Comparison of ENCODE assay signal across 10 cellular contexts in genomic region chr7:149866817-149867447, GRCh38. TPM values are rescaled to one million over a fixed set of nuclear protein-coding genes. Genes with fewer than 3 reads are reported as not detected.
DNase-seq lines count a peak whose midpoint lies in the region; ATAC-seq and TF ChIP-seq lines count a peak whose summit lies in the region.
"Had no signal": no experiment of that assay in that cellular context is flagged by ENCODE, and none has a peak within 500 bp of the region (broad histone marks: within the 10 kb centered on the region; RNA-seq: fewer than 3 reads in every experiment).

No MANE protein-coding gene starts in this region.

- no peaks in the 10 kb centered on the region for H3K36me3 ChIP-seq in brain microvascular endothelial cell (replicated peaks)
- no peaks in the 10 kb centered on the region for H3K36me3 ChIP-seq in PC-9 (ENCODE audit: low read depth)

- BruUV-seq in PC-9 (replicated peaks; lab: Mats Ljungman, UMichigan): no TSS peak

- no peak for ATAC-seq in activated T-cell treated with anti-CD3 and anti-CD28 coated beads, Interleukin-2, amount 50 U/mL, for 72 hours (replicated peaks in 1 of 2)
- ATAC-seq in omental fat pad (ENCODE audit: low FRiP score): no peak

- H2AFZ ChIP-seq in PC-9: no peak overlapping the region

- H3K4me3 ChIP-seq in brain microvascular endothelial cell (ENCODE audit: low read depth, low read length) (no peak overlapping the region), PC-9 (no peak overlapping the region)

- H3K27ac ChIP-seq in RWPE1 (no peak overlapping the region), brain microvascular endothelial cell (no peak overlapping the region), PC-9 (no peak overlapping the region)

- POLR2A ChIA-PET in RWPE1 (lab: Yijun Ruan, JAX; ENCODE audit: low non-redundant PET) (no interaction called here), PC-9 (lab: Charles Lee; ENCODE audit: unreplicated experiment) (interaction anchor here (0.9 kb wide), 1 partner anchor 12 kb away, joined by 3 read pairs; no protein-coding TSS in a partner anchor)

- H3K4me1 Mint-ChIP-seq in activated T-cell treated with anti-CD3 and anti-CD28 coated beads, Interleukin-2, amount 50 U/mL, for 72 hours (ENCODE audit: low read depth): peaks cover 79% of the 10 kb centered on the region

- H4K20me1 ChIP-seq in PC-9 (ENCODE audit: insufficient read depth): no peaks in the 10 kb centered on the region

- in situ Hi-C loops in brain microvascular endothelial cell (cut with HindIII; ENCODE audit: low pct_ligation_motif_present, low sequenced_read_pairs): no loop called here

- peak overlapping the region; percentile 25 to 34 for H3K4me3 Mint-ChIP-seq in activated T-cell treated with anti-CD3 and anti-CD28 coated beads, Interleukin-2, amount 50 U/mL, for 72 hours
- H3K4me3 Mint-ChIP-seq: mesothelial cell of epicardium had no signal

- H3K9me2 ChIP-seq in PC-9 (ENCODE audit: insufficient read depth): no peaks in the 10 kb centered on the region

- peak overlapping the region; percentile 76 for H3K27ac Mint-ChIP-seq in activated T-cell treated with anti-CD3 and anti-CD28 coated beads, Interleukin-2, amount 50 U/mL, for 72 hours
- H3K27ac Mint-ChIP-seq: mesothelial cell of epicardium had no signal

- H3K27me3 ChIP-seq in brain microvascular endothelial cell (replicated peaks): no peaks in the 10 kb centered on the region
- H3K27me3 ChIP-seq in PC-9 (ENCODE audit: insufficient read depth, low read depth): no peaks in the 10 kb centered on the region

- no peaks in the 10 kb centered on the region for H3K27me3 Mint-ChIP-seq in activated T-cell treated with anti-CD3 and anti-CD28 coated beads, Interleukin-2, amount 50 U/mL, for 72 hours (ENCODE audit: low read depth)

- no peak for DNase-seq in activated T-cell treated with anti-CD3 and anti-CD28 coated beads, Interleukin-2, amount 50 U/mL, for 72 hours
- DNase-seq in activated T-cell treated with anti-CD3 and anti-CD28 coated beads, Interleukin-2, amount 50 U/mL, for 48 hours: no peak
- peak; percentile 4 for DNase-seq in RWPE1 (ENCODE audit: low spot score)
- peak; percentile 62 for DNase-seq in brain microvascular endothelial cell
- DNase-seq in omental fat pad (ENCODE audit: low spot score): peak; percentile 20
- DNase-seq in NCI-H524 treated with DMSO at 0.1 percent for 48 hours (lab: John Stamatoyannopoulos, UW): no peak
- no peak for DNase-seq in mucosa of gallbladder (ENCODE audit: low spot score)
- no peak for DNase-seq in PC-9
- DNase-seq: NCI-H82 had no signal

- intact Hi-C loops in PC-9 (cut with micrococcal nuclease; ENCODE audit: unreplicated experiment): no loop called here

- H3K36me3 Mint-ChIP-seq in activated T-cell treated with anti-CD3 and anti-CD28 coated beads, Interleukin-2, amount 50 U/mL, for 72 hours (ENCODE audit: insufficient read depth in 2 of 2): no peaks in the 10 kb centered on the region

- peaks cover 7% of the 10 kb centered on the region; the same call in 1 of the 2 replicates for H3F3A ChIP-seq in PC-9 (ENCODE audit: insufficient read depth, low read depth)

- H3K4me1 ChIP-seq in PC-9 (replicated peaks; ENCODE audit: insufficient read depth): no peaks in the 10 kb centered on the region

- no peaks in the 10 kb centered on the region for H3K79me2 ChIP-seq in PC-9 (ENCODE audit: low read depth)

- H3K9me3 Mint-ChIP-seq in activated T-cell treated with anti-CD3 and anti-CD28 coated beads, Interleukin-2, amount 50 U/mL, for 72 hours: no peaks in the 10 kb centered on the region
- H3K9me3 Mint-ChIP-seq: mesothelial cell of epicardium had no signal

- CTCF ChIA-PET in RWPE1 (lab: Yijun Ruan, JAX) (no interaction called here), PC-9 (lab: Charles Lee) (interaction anchor here (0.6 to 1.0 kb wide), 2 partner anchors 17 to 387 kb away, joined by 3 read pairs; no protein-coding TSS in a partner anchor)

- TF ChIP-seq CTCF in RWPE1 (conservative IDR thresholded peaks at IDR 0.05; ENCODE audit: low read depth) (no peak), brain microvascular endothelial cell (IDR thresholded peaks at IDR 0.05; ENCODE audit: low read depth, low read length, missing control alignments) (no peak), omental fat pad (IDR thresholded peaks at IDR 0.05) (no peak), PC-9 (conservative IDR thresholded peaks at IDR 0.05) (no peak)

- H3K4me2 ChIP-seq in PC-9: no peak overlapping the region

- no peaks in the 10 kb centered on the region for H3K9me3 ChIP-seq in PC-9 (ENCODE audit: insufficient read depth, low read depth)

RNA-seq across cellular contexts. Expression of gene ATP6V0E2, which starts 6.8 kb away (rescaled TPM):
- 10 to 100 TPM; 43.4 to 44.5 TPM for total RNA-seq in activated T-cell treated with anti-CD3 and anti-CD28 coated beads, Interleukin-2, amount 50 U/mL, for 72 hours
- 10 to 100 TPM in 2 of 4 donors, 1 to 10 TPM in 2; 7.1 to 21.2 (median 11.1) TPM for total RNA-seq in omental fat pad
- total RNA-seq in mucosa of gallbladder: 47.0 TPM
- total RNA-seq in PC-9 (2021): 35.6 and 40.7 TPM in 2 replicates

RNA-seq across cellular contexts. Expression of gene ZNF862, which starts 28.8 kb away (rescaled TPM):
- total RNA-seq in activated T-cell treated with anti-CD3 and anti-CD28 coated beads, Interleukin-2, amount 50 U/mL, for 72 hours: 10 to 100 TPM; 31.4 to 39.0 TPM
- 10 to 100 TPM in 2 of 4 donors, 1 to 10 TPM in 2; 4.4 to 20.6 (median 10.4) TPM for total RNA-seq in omental fat pad
- total RNA-seq in mucosa of gallbladder: 31.3 TPM
- total RNA-seq in PC-9 (2021): 42.4 and 43.6 TPM in 2 replicates

Comparison
In these comparisons a context has a peak if more than half of its experiments do, and no peak if none do; other contexts are left out.
1. DNase-seq: peak in RWPE1 (single experiment), brain microvascular endothelial cell (single experiment) and omental fat pad (single experiment); none in activated T-cell treated with anti-CD3 and anti-CD28 coated beads, Interleukin-2, amount 50 U/mL, for 72 hours (0 of 2), activated T-cell treated with anti-CD3 and anti-CD28 coated beads, Interleukin-2, amount 50 U/mL, for 48 hours (0 of 2), NCI-H524 treated with DMSO at 0.1 percent for 48 hours (single experiment), mucosa of gallbladder (single experiment) and PC-9 (0 of 2).